1 cellular context compared by ENCODE assay signal in genomic region chr7:140972344-140972743, GRCh38.
TF ChIP-seq lines count a peak whose summit lies in the region.

No MANE protein-coding gene starts in this region.

TF ChIP-seq in HepG2, 621 proteins besides CTCF, POLR2A, EP300 and RAD21:
- TF ChIP-seq SOX13 (IDR thresholded peaks at IDR 0.05) (no peak), SOX13 (CRISPR knock-in tag; conservative IDR thresholded peaks at IDR 0.05 in 1 of 2, IDR thresholded peaks at IDR 0.05 in 1 of 2) (0 out of 4 replicates have a peak, but pooled peaks of 1 of the 2 experiments have one; percentile 6), ZNF281 (CRISPR knock-in tag; IDR thresholded peaks at IDR 0.05; ENCODE audit: borderline replicate concordance) (peak; percentile 92), TFDP2 (CRISPR knock-in tag; IDR thresholded peaks at IDR 0.05) (0 out of 2 replicates have a peak, but pooled peaks have one; percentile 7), ONECUT2 (CRISPR knock-in tag; IDR thresholded peaks at IDR 0.05) (peak; percentile 74), ZNF460 (CRISPR knock-in tag; IDR thresholded peaks at IDR 0.05; ENCODE audit: borderline replicate concordance) (peak; percentile 5; the same call in 1 of the 2 replicates), ZNF3 (CRISPR knock-in tag; IDR thresholded peaks at IDR 0.05) (0 out of 2 replicates have a peak, but pooled peaks have one; percentile 4), U2AF1 (optimal IDR thresholded peaks at IDR 0.05; ENCODE audit: low read depth, low read length) (no peak), MIXL1 (CRISPR knock-in tag; IDR thresholded peaks at IDR 0.05) (0 out of 2 replicates have a peak, but pooled peaks have one; percentile 47), ZNF441 (CRISPR knock-in tag; IDR thresholded peaks at IDR 0.05; ENCODE audit: borderline replicate concordance) (peak; percentile 20; the same call in 1 of the 2 replicates), CEBPG (CRISPR knock-in tag; IDR thresholded peaks at IDR 0.05) (0 out of 2 replicates have a peak, but pooled peaks have one; percentile 16), ZNF292 (CRISPR knock-in tag; IDR thresholded peaks at IDR 0.05; ENCODE audit: borderline replicate concordance, low read depth) (0 out of 2 replicates have a peak, but pooled peaks have one; percentile 37), PAXIP1 (CRISPR knock-in tag; conservative IDR thresholded peaks at IDR 0.05) (peak; percentile 66), GATAD2A (CRISPR knock-in tag; IDR thresholded peaks at IDR 0.05) (peak; percentile 24), NCOA2 (CRISPR knock-in tag; IDR thresholded peaks at IDR 0.05) (0 out of 2 replicates have a peak, but pooled peaks have one; percentile 27), ZSCAN30 (CRISPR knock-in tag; IDR thresholded peaks at IDR 0.05) (0 out of 2 replicates have a peak, but pooled peaks have one; percentile 51), KDM6A (CRISPR knock-in tag; IDR thresholded peaks at IDR 0.05; ENCODE audit: low read depth) (0 out of 2 replicates have a peak, but pooled peaks have one; percentile 32), KLF16 (CRISPR knock-in tag; IDR thresholded peaks at IDR 0.05) (0 out of 4 replicates have a peak, but pooled peaks of 1 of the 2 experiments have one; percentile 6), NAIF1 (CRISPR knock-in tag; IDR thresholded peaks at IDR 0.05; ENCODE audit: borderline replicate concordance) (0 out of 2 replicates have a peak, but pooled peaks have one; percentile 34), BATF2 (CRISPR knock-in tag; IDR thresholded peaks at IDR 0.05) (no peak), ERF (CRISPR knock-in tag; IDR thresholded peaks at IDR 0.05) (0 out of 2 replicates have a peak, but pooled peaks have one; percentile 4), ZC3H13 (CRISPR knock-in tag; IDR thresholded peaks at IDR 0.05) (no peak), ZNF644 (CRISPR knock-in tag; IDR thresholded peaks at IDR 0.05; ENCODE audit: low read depth) (no peak), ZNF549 (CRISPR knock-in tag; IDR thresholded peaks at IDR 0.05) (no peak), ZNF761 (CRISPR knock-in tag; conservative IDR thresholded peaks at IDR 0.05) (no peak), ARID5B (CRISPR knock-in tag; IDR thresholded peaks at IDR 0.05) (0 out of 2 replicates have a peak, but pooled peaks have one; percentile 10), KDM3A (CRISPR knock-in tag; IDR thresholded peaks at IDR 0.05; ENCODE audit: low read depth) (0 out of 2 replicates have a peak, but pooled peaks have one; percentile 23), HNF4G (IDR thresholded peaks at IDR 0.05; ENCODE audit: borderline replicate concordance, low read depth, low read length) (peak; percentile 57), HNF4G (CRISPR knock-in tag; IDR thresholded peaks at IDR 0.05; ENCODE audit: borderline replicate concordance, low read depth) (no peak), ZNF331 (CRISPR knock-in tag; IDR thresholded peaks at IDR 0.05) (peak; percentile 20; the same call in 1 of the 2 replicates), WIZ (CRISPR knock-in tag; IDR thresholded peaks at IDR 0.05) (peak; percentile 50; the same call in 1 of the 2 replicates), FOXP1 (IDR thresholded peaks at IDR 0.05) (no peak), FOXP1 (CRISPR knock-in tag; IDR thresholded peaks at IDR 0.05) (peak; percentile 33; the same call in 1 of the 2 replicates), IKZF4 (CRISPR knock-in tag; IDR thresholded peaks at IDR 0.05; ENCODE audit: borderline replicate concordance, low read depth, not compliant biosample characterization) (no peak), HNF4A (CRISPR knock-in tag; IDR thresholded peaks at IDR 0.05) (peak; percentile 81), ZBTB20 (CRISPR knock-in tag; IDR thresholded peaks at IDR 0.05; ENCODE audit: borderline replicate concordance, low read depth) (peak; percentile 6; the same call in 1 of the 2 replicates), ZMYM2 (CRISPR knock-in tag; IDR thresholded peaks at IDR 0.05) (0 out of 2 replicates have a peak, but pooled peaks have one; percentile 43)
TF ChIP-seq in HepG2: peak in this region for 27.
